8 cellular contexts compared by ENCODE assay signal in the genomic region with DNA sequence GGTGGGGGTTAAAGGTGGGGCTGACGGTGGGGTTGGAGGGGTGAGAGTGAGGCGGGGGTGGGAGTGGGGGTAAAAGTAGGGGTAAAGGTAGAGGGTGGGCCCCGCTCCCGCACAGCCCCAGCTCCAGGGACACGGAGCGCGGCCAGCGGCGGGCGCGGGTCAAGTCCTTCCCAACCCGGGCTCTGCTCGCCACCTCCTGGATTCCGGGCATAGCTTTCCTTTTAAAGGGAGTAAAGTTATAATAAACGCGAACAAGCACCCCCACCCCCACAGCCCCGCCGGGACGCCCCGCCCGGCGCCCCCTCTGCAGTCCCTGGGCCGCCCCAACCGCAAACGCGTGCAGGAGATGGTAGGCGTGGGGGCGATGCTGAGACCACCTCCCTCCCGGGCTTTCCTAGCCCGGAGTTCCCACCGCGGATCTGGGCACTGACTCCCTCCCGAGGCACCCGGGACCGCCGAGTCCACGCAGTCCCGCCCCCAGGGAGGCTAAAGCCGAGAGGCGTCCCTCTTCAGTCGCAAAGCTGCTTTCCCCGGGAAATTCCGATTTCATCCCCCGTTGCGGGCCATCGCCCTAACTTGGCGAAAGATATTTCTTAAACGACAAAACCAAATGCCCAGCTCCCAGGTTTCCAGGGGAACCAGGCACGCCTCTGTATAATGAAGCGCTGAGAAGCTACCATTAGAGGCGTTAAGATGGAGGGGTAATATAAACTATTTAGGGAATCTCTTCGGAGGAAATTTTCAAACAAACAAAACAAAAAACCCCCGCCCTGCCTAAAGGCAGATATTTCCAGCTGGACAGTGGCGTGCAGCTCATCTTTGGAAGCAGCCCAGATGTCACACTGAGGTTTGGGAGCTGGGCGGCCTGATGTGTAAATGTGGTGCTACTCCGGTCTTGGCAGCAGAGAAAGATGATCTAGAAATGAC. TPM values are rescaled to one million over a fixed set of nuclear protein-coding genes. Genes with fewer than 3 reads are reported as not detected.
A peak's percentile ranks its signal among the peaks of the same experiment; 100 is the strongest.
DNase-seq lines count a peak whose midpoint lies in the region; ATAC-seq and TF ChIP-seq lines count a peak whose summit lies in the region.

A gene with protein sequence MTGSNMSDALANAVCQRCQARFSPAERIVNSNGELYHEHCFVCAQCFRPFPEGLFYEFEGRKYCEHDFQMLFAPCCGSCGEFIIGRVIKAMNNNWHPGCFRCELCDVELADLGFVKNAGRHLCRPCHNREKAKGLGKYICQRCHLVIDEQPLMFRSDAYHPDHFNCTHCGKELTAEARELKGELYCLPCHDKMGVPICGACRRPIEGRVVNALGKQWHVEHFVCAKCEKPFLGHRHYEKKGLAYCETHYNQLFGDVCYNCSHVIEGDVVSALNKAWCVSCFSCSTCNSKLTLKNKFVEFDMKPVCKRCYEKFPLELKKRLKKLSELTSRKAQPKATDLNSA (minus strand): TSS at position 196 of the 927 bp plus-strand sequence. CDS start 506 bp downstream, outside the sequence.

- H3K79me2 ChIP-seq in osteoblast (ENCODE audit: insufficient read depth, low read length) = no peaks in the 10 kb centered on the region

- POLR2A ChIA-PET in activated CD4-positive, alpha-beta memory T cell treated with anti-CD3 and anti-CD28 coated beads for 36 hours (lab: Charles Lee) = interaction anchor here (0.7 kb wide), 1 partner anchor 21 kb away, joined by 3 read pairs; no protein-coding TSS in a partner anchor

- H3K27me3 ChIP-seq in osteoblast (ENCODE audit: insufficient read depth, low read length) = peaks cover 36% of the 10 kb centered on the region

- ATAC-seq in GM18873 (IDR thresholded peaks at IDR 0.05; ENCODE audit: low FRiP score, unreplicated experiment) (no peak), GM21723 (IDR thresholded peaks at IDR 0.05; ENCODE audit: unreplicated experiment) (no peak)

- H3K4me3 Mint-ChIP-seq in activated CD4-positive, alpha-beta T cell treated with anti-CD3 and anti-CD28 coated beads, Interleukin-2, amount 10 ng/mL, durations not matched to agents 24 days and 14 days = peak within 1 kb of the TSS; percentile 72
- peak within 1 kb of the TSS; percentile 58 for H3K4me3 Mint-ChIP-seq in activated CD4-positive, alpha-beta memory T cell treated with anti-CD3 and anti-CD28 coated beads for 36 hours

- H4K20me1 ChIP-seq in osteoblast (ENCODE audit: insufficient read depth, low read length) = peaks cover 2% of the 10 kb centered on the region

- peaks cover 2% of the 10 kb centered on the region for H3K36me3 Mint-ChIP-seq in activated CD4-positive, alpha-beta T cell treated with anti-CD3 and anti-CD28 coated beads, Interleukin-2, amount 10 ng/mL, durations not matched to agents 24 days and 14 days (ENCODE audit: low read depth)
- no peaks in the 10 kb centered on the region for H3K36me3 Mint-ChIP-seq in activated CD4-positive, alpha-beta memory T cell treated with anti-CD3 and anti-CD28 coated beads for 36 hours

- H3K27ac Mint-ChIP-seq in activated CD4-positive, alpha-beta T cell treated with anti-CD3 and anti-CD28 coated beads, Interleukin-2, amount 10 ng/mL, durations not matched to agents 24 days and 14 days = peak within 1 kb of the TSS; percentile 32
- H3K27ac Mint-ChIP-seq in activated CD4-positive, alpha-beta memory T cell treated with anti-CD3 and anti-CD28 coated beads for 36 hours = no peak within 1 kb of the TSS

- peaks cover 58% of the 10 kb centered on the region for H3K27me3 Mint-ChIP-seq in activated CD4-positive, alpha-beta T cell treated with anti-CD3 and anti-CD28 coated beads, Interleukin-2, amount 10 ng/mL, durations not matched to agents 24 days and 14 days
- peaks cover 36% of the 10 kb centered on the region for H3K27me3 Mint-ChIP-seq in activated CD4-positive, alpha-beta memory T cell treated with anti-CD3 and anti-CD28 coated beads for 36 hours

- peak within 1 kb of the TSS; percentile 90 for H3K4me2 ChIP-seq in osteoblast (ENCODE audit: insufficient read depth, low read length)

- no peak within 1 kb of the TSS for H3K27ac ChIP-seq in osteoblast (ENCODE audit: low read depth, low read length)

- H3K4me1 ChIP-seq in osteoblast (ENCODE audit: insufficient read depth, low read length) = peaks cover 7% of the 10 kb centered on the region

- H2AFZ ChIP-seq in osteoblast (ENCODE audit: low read length) = peak within 1 kb of the TSS; percentile 87

- no peaks in the 10 kb centered on the region for H3K36me3 ChIP-seq in osteoblast (ENCODE audit: insufficient read depth, low read length)

- CTCF ChIA-PET in activated CD4-positive, alpha-beta memory T cell treated with anti-CD3 and anti-CD28 coated beads for 36 hours (lab: Charles Lee) = interaction anchor here (0.6 to 2.6 kb wide), 7 partner anchors 20 to 125 kb away, joined by 3 to 10 read pairs (median 4); a partner anchor contains a TSS

- DNase-seq in activated CD4-positive, alpha-beta T cell treated with anti-CD3 and anti-CD28 coated beads, Interleukin-2, amount 10 ng/mL, durations not matched to agents 24 days and 14 days = no peak
- no peak for DNase-seq in activated CD4-positive, alpha-beta T cell treated with anti-CD3 and anti-CD28 coated beads, Interleukin-2, amount 50 U/mL, for 4 hours
- DNase-seq in activated CD4-positive, alpha-beta memory T cell treated with anti-CD3 and anti-CD28 coated beads for 36 hours = no peak
- DNase-seq in glomerular visceral epithelial cell (ENCODE audit: extremely low spot score) (peak; percentile 59), osteoblast (ENCODE audit: insufficient read length, low spot score, missing footprints) (peak; percentile 96), NCI-H187 treated with DMSO at 0.1 percent for 48 hours (lab: John Stamatoyannopoulos, UW) (no peak)

- no peak for TF ChIP-seq CTCF in osteoblast (IDR thresholded peaks at IDR 0.05; ENCODE audit: extremely low read depth, low read depth, low read length)

- intact Hi-C loops in activated CD4-positive, alpha-beta T cell treated with anti-CD3 and anti-CD28 coated beads, Interleukin-2, amount 10 ng/mL, durations not matched to agents 24 days and 14 days (cut with micrococcal nuclease) = no loop called here
- intact Hi-C loops in activated CD4-positive, alpha-beta memory T cell treated with anti-CD3 and anti-CD28 coated beads for 36 hours (cut with micrococcal nuclease) = no loop called here

- no peaks in the 10 kb centered on the region for H3K9me3 ChIP-seq in osteoblast (ENCODE audit: low read depth, low read length)

- peaks cover 4% of the 10 kb centered on the region for H3K4me1 Mint-ChIP-seq in activated CD4-positive, alpha-beta T cell treated with anti-CD3 and anti-CD28 coated beads, Interleukin-2, amount 10 ng/mL, durations not matched to agents 24 days and 14 days
- peaks cover 4% of the 10 kb centered on the region for H3K4me1 Mint-ChIP-seq in activated CD4-positive, alpha-beta memory T cell treated with anti-CD3 and anti-CD28 coated beads for 36 hours (ENCODE audit: low read depth)

- H3K9me3 Mint-ChIP-seq in activated CD4-positive, alpha-beta T cell treated with anti-CD3 and anti-CD28 coated beads, Interleukin-2, amount 10 ng/mL, durations not matched to agents 24 days and 14 days = no peaks in the 10 kb centered on the region
- H3K9me3 Mint-ChIP-seq in activated CD4-positive, alpha-beta memory T cell treated with anti-CD3 and anti-CD28 coated beads for 36 hours = no peaks in the 10 kb centered on the region

- peak within 1 kb of the TSS; percentile 74 for H3K4me3 ChIP-seq in osteoblast (ENCODE audit: insufficient read depth, low read length)

RNA-seq across cellular contexts. Expression of the gene that starts here (rescaled TPM):
- 7.2 and 8.4 TPM in 2 replicates for total RNA-seq in activated CD4-positive, alpha-beta T cell treated with anti-CD3 and anti-CD28 coated beads, Interleukin-2, amount 10 ng/mL, durations not matched to agents 24 days and 14 days
- total RNA-seq in activated CD4-positive, alpha-beta memory T cell treated with anti-CD3 and anti-CD28 coated beads for 36 hours = 10 to 100 TPM; 12.3 to 13.1 TPM
- total RNA-seq in osteoblast = 11.2 and 14.8 TPM in 2 replicates

Comparison
In these comparisons a context has a peak if more than half of its experiments do, and no peak if none do; other contexts are left out.
1. DNase-seq: peak in glomerular visceral epithelial cell (single experiment) and osteoblast (single experiment); none in activated CD4-positive, alpha-beta T cell treated with anti-CD3 and anti-CD28 coated beads, Interleukin-2, amount 10 ng/mL, durations not matched to agents 24 days and 14 days (single experiment), activated CD4-positive, alpha-beta T cell treated with anti-CD3 and anti-CD28 coated beads, Interleukin-2, amount 50 U/mL, for 4 hours (0 of 2), activated CD4-positive, alpha-beta memory T cell treated with anti-CD3 and anti-CD28 coated beads for 36 hours (single experiment) and NCI-H187 treated with DMSO at 0.1 percent for 48 hours (single experiment).